8 cellular contexts compared by ENCODE assay signal in the genomic region with DNA sequence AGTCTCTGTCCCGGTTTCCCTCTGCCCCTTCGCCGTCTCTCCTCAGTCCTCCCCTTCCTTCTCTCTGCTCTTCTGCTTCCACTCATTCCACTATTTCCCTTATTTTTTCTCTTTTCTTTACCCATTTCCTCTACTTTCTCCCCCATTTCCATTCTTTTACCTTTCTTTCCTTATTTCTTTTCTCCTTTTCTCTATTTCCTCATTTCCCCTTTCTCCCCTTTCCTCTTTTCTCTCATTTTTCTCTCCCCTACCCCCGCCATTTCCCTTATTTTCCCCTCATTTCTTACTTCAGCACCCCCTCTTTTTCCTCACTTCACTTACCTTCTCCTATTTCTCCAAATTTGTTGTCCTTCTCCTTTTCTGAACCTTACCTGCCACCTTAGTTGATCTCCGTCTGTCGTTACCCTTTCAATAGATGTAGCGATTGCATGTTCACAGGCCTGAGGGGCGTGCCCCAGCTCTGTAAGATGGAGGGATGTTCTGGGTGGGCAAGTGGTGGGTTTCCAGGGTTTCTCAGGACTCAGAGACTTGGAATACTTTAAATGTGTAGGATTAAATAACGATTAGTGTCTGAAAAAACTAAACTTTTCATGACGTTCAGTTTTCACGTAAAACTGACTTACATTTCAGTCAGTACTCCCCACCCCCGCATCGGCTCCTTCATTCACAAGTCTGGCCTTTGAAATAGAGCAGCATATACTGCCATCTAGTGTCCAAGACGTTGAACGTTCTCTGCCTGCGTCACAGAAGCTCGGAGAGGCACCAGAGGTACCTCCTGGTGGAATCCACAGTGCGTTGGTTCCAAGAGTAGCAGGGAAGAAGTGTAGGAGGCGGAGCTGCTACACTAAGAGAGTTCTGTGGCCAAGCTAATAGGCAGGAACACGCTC. TPM values are rescaled to one million over a fixed set of nuclear protein-coding genes. Genes with fewer than 3 reads are reported as not detected.
DNase-seq lines count a peak whose midpoint lies in the region; ATAC-seq and TF ChIP-seq lines count a peak whose summit lies in the region.

No MANE protein-coding gene starts in this region.

- no peak overlapping the region for H3K4ac ChIP-seq in neuronal stem cell (ENCODE audit: low read length)

- H4K8ac ChIP-seq in neuronal stem cell (ENCODE audit: low read depth, low read length) = no peak overlapping the region

- DNase-seq in EL (peak; percentile 82), H7 (peak; percentile 79), M059J (ENCODE audit: low read depth) (peak; percentile 86), SIG-M5 (lab: John Stamatoyannopoulos, UW) (peak; percentile 19), neuronal stem cell (ENCODE audit: low spot score) (peak; percentile 70), stromal cell of bone marrow (ENCODE audit: low read depth) (peak; percentile 76)
- DNase-seq in activated naive CD4-positive, alpha-beta T cell (lab: John Stamatoyannopoulos, UW) = peak; percentile 2 to 61 (median 30)

- H2BK120ac ChIP-seq in neuronal stem cell (ENCODE audit: low read depth, low read length) = no peak overlapping the region

- peak; percentile 47 to 87 (median 84) for TF ChIP-seq CTCF in gastroesophageal sphincter (IDR thresholded peaks at IDR 0.05)

- no peak overlapping the region for H3K23ac ChIP-seq in neuronal stem cell (ENCODE audit: low read depth, low read length, poor library complexity)

- H3K4me2 ChIP-seq in neuronal stem cell (ENCODE audit: insufficient read depth, low read length, poor library complexity, severe bottlenecking) = peak overlapping the region; percentile 71

- H3K14ac ChIP-seq in neuronal stem cell (ENCODE audit: low read length) = no peak overlapping the region

- H2AK5ac ChIP-seq in neuronal stem cell (ENCODE audit: low read depth, low read length) = no peak overlapping the region

- peak; percentile 80 for ATAC-seq in gastroesophageal sphincter

- H2AFZ ChIP-seq in neuronal stem cell (ENCODE audit: low read length) = peak overlapping the region; percentile 89

- no peak overlapping the region for H4K91ac ChIP-seq in neuronal stem cell (ENCODE audit: low read depth, low read length, poor library complexity)

- TF ChIP-seq POLR2A in gastroesophageal sphincter (IDR thresholded peaks at IDR 0.05) = no peak

- no peak overlapping the region for H2BK12ac ChIP-seq in neuronal stem cell (ENCODE audit: low read length)

- no peaks in the 10 kb centered on the region for H3K79me1 ChIP-seq in neuronal stem cell (ENCODE audit: low read depth, low read length)

- peak overlapping the region; percentile 76 to 89 (median 89) for H3K27ac ChIP-seq in gastroesophageal sphincter
- no peak overlapping the region for H3K27ac ChIP-seq in neuronal stem cell (replicated peaks; ENCODE audit: low read length)

- H2BK15ac ChIP-seq in neuronal stem cell (ENCODE audit: low read length) = no peak overlapping the region

- no peak for TF ChIP-seq EP300 in gastroesophageal sphincter (IDR thresholded peaks at IDR 0.05)

- H3K9me3 ChIP-seq in gastroesophageal sphincter = no peaks in the 10 kb centered on the region
- no peaks in the 10 kb centered on the region for H3K9me3 ChIP-seq in neuronal stem cell (replicated peaks in 1 of 2; ENCODE audit: control insufficient read depth in 2 of 2, insufficient read depth in 1 of 2, low read depth in 1 of 2, low read length in 2 of 2)

- H3K18ac ChIP-seq in neuronal stem cell (ENCODE audit: low read length) = no peak overlapping the region

- peaks cover 0 to 26% (median 0%) of the 10 kb centered on the region in 3 donors for H3K4me1 ChIP-seq in gastroesophageal sphincter
- H3K4me1 ChIP-seq in neuronal stem cell (ENCODE audit: control insufficient read depth in 2 of 2, insufficient read depth in 1 of 2, low read depth in 1 of 2, low read length in 2 of 2) = peaks cover 3 to 7% of the 10 kb centered on the region in 2 donors

- H3K4me3 ChIP-seq in H7 (ENCODE audit: insufficient read depth, low read depth, low read length) (peak overlapping the region; percentile 54), gastroesophageal sphincter (peak overlapping the region; percentile 41 to 66), neuronal stem cell (ENCODE audit: low read length in 2 of 2) (no peak overlapping the region)

- H3K27me3 ChIP-seq in H7 (ENCODE audit: control insufficient read depth, insufficient read depth, low read length) (peaks cover 36% of the 10 kb centered on the region), gastroesophageal sphincter (no peaks in the 10 kb centered on the region), neuronal stem cell (ENCODE audit: control insufficient read depth in 3 of 3, insufficient read depth in 3 of 3, low read depth in 1 of 3, low read length in 3 of 3) (peaks cover 2 to 49% (median 29%) of the 10 kb centered on the region in 3 experiments)

- WGBS in gastroesophageal sphincter (ENCODE audit: low coverage in 1 of 2), 2 donors = 0 to 22% methylated on average over 8 to 10 of the region's 20 CpGs
- 92% methylated on average over 1 of the region's 20 CpGs; no CpG with 5 or more reads in 1 of the 2 donors for WGBS in neuronal stem cell (ENCODE audit: extremely low coverage in 2 of 2, insufficient read length in 2 of 2, insufficient replicate concordance in 1 of 2), 2 donors

- H3K9ac ChIP-seq in neuronal stem cell (ENCODE audit: low read depth, low read length, poor library complexity) = no peak overlapping the region

- H2BK5ac ChIP-seq in neuronal stem cell (ENCODE audit: low read length) = no peak overlapping the region

- no peaks in the 10 kb centered on the region for H3K36me3 ChIP-seq in H7 (replicated peaks; ENCODE audit: control insufficient read depth, insufficient read depth, low read length)
- no peaks in the 10 kb centered on the region for H3K36me3 ChIP-seq in gastroesophageal sphincter
- no peaks in the 10 kb centered on the region for H3K36me3 ChIP-seq in neuronal stem cell (replicated peaks in 1 of 2; ENCODE audit: control insufficient read depth in 2 of 2, insufficient read depth in 2 of 2, low read length in 2 of 2)

RNA-seq across cellular contexts. Expression of gene NCBP2L, which starts 0.6 kb away (rescaled TPM):
- total RNA-seq in H7 (2014; rRNA removed; shearing (Covaris generic)) = not detected in 2 replicates
- total RNA-seq in M059J (2014; rRNA removed; shearing (Covaris generic)) = not detected in 2 replicates
- under 1 TPM in 1 of 4 donors, not detected in 3; 0.31 TPM for total RNA-seq in gastroesophageal sphincter
- polyA plus RNA-seq in neuronal stem cell (2013, experiment 1 of 2) = not detected
- polyA plus RNA-seq in neuronal stem cell (2013, experiment 2 of 2) = not detected

RNA-seq across cellular contexts. Expression of gene TSC22D3, which starts 1.3 kb away (rescaled TPM):
- total RNA-seq in H7 (2014; rRNA removed; shearing (Covaris generic)) = 46.2 and 55.0 TPM in 2 replicates
- 36.8 and 44.6 TPM in 2 replicates for total RNA-seq in M059J (2014; rRNA removed; shearing (Covaris generic))
- total RNA-seq in gastroesophageal sphincter = 100 to 1,000 TPM; 561 to 849 (median 691) TPM
- 33.5 TPM for polyA plus RNA-seq in neuronal stem cell (2013, experiment 1 of 2)
- polyA plus RNA-seq in neuronal stem cell (2013, experiment 2 of 2) = 31.5 TPM

RNA-seq across cellular contexts. Expression of gene MID2, which starts 48.8 kb away (rescaled TPM):
- 8.4 and 9.4 TPM in 2 replicates for total RNA-seq in H7 (2014; rRNA removed; shearing (Covaris generic))
- total RNA-seq in M059J (2014; rRNA removed; shearing (Covaris generic)) = 9.7 and 12.2 TPM in 2 replicates
- total RNA-seq in gastroesophageal sphincter = 10 to 100 TPM; 32.2 to 66.6 (median 57.0) TPM
- 1.5 TPM for polyA plus RNA-seq in neuronal stem cell (2013, experiment 1 of 2)
- polyA plus RNA-seq in neuronal stem cell (2013, experiment 2 of 2) = 1.7 TPM

Comparison
In these comparisons a context has a peak if more than half of its experiments do, and no peak if none do; other contexts are left out.
1. DNase-seq: peak in every context shown above with its lines; median percentile 86 in M059J; 82 in EL; 79 in H7; 76 in stromal cell of bone marrow; 70 in neuronal stem cell; 30 in activated naive CD4-positive, alpha-beta T cell; 19 in SIG-M5.
2. H3K4me3 ChIP-seq: peak in H7 (single experiment) and gastroesophageal sphincter (2 of 2); none in neuronal stem cell (0 of 2).
3. RNA of gene TSC22D3, which starts 1.3 kb away (total RNA-seq): 561 to 849 TPM in gastroesophageal sphincter; 46.2 to 55.0 TPM in H7 and 36.8 to 44.6 TPM in M059J; every median in the first group is over 10 times any median in the second.